Comparison of ENCODE assay signal across 1 cellular context in genomic region chr14:101103321-101103901, GRCh38.
TF ChIP-seq lines count a peak whose summit lies in the region.

No MANE protein-coding gene starts in this region.

TF ChIP-seq in WTC11, 78 proteins besides CTCF, POLR2A, EP300 and RAD21 (continued from another document):
- TF ChIP-seq STAT6 (CRISPR knock-in tag; conservative IDR thresholded peaks at IDR 0.05; ENCODE audit: low read depth) (no peak), NFYB (CRISPR knock-in tag; conservative IDR thresholded peaks at IDR 0.05; ENCODE audit: low read depth) (no peak), TCF7 (CRISPR knock-in tag; IDR thresholded peaks at IDR 0.05; ENCODE audit: low read depth) (no peak), ZNF425 (CRISPR knock-in tag; conservative IDR thresholded peaks at IDR 0.05) (no peak), ATF6 (CRISPR knock-in tag; IDR thresholded peaks at IDR 0.05) (no peak), ARID4B (CRISPR knock-in tag; IDR thresholded peaks at IDR 0.05; ENCODE audit: borderline replicate concordance) (no peak), KAT7 (CRISPR knock-in tag; IDR thresholded peaks at IDR 0.05; ENCODE audit: borderline replicate concordance) (no peak), HMGA2 (CRISPR knock-in tag; IDR thresholded peaks at IDR 0.05) (no peak)
TF ChIP-seq in WTC11: peak in this region for 0.
